ENCODE assay signal across 3 cellular contexts in genomic region chr14:48456051-48456450, GRCh38.
"Had no signal": no experiment of that assay in that cellular context is flagged by ENCODE, and none has a peak within 500 bp of the region (broad histone marks: within the 10 kb centered on the region; RNA-seq: fewer than 3 reads in every experiment).

No MANE protein-coding gene starts in this region.

- H3K4me3 ChIP-seq: GM12878 had no signal

- ATAC-seq: GM12878 had no signal

- DNase-seq: GDM1, GF-D8 had no signal
